ENCODE assay signal across 1 cellular context in the genomic region with DNA sequence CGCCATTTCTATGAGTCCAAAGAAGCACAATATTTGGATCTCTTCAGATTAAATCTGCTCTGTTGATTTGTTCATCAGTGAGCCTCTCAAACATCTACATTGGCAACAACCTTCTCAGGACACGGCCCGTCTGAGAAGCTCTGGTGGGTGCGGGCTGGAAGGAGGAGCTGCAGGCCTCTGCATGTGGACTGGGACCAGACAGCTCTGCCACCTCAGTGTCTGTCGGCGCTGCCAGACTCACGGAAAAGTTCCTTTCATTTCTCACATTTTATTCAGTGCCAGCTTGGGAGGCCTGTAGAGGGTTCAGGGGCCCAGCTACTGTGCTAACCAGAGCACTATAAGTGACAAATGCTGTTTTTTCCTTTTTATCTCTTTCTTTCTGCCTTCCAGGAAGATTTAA.
TF ChIP-seq lines count a peak whose summit lies in the region.

No MANE protein-coding gene starts in this region.

TF ChIP-seq in SK-N-SH treated with all-trans-retinoic acid at 6 μM for 48 hours, 23 proteins besides CTCF, POLR2A, EP300 and RAD21 (continued from another document):
- TF ChIP-seq, protein P1, sequence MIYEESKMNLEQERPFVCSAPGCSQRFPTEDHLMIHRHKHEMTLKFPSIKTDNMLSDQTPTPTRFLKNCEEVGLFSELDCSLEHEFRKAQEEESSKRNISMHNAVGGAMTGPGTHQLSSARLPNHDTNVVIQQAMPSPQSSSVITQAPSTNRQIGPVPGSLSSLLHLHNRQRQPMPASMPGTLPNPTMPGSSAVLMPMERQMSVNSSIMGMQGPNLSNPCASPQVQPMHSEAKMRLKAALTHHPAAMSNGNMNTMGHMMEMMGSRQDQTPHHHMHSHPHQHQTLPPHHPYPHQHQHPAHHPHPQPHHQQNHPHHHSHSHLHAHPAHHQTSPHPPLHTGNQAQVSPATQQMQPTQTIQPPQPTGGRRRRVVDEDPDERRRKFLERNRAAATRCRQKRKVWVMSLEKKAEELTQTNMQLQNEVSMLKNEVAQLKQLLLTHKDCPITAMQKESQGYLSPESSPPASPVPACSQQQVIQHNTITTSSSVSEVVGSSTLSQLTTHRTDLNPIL (CRISPR knock-in tag; IDR thresholded peaks at IDR 0.05; ENCODE audit: low read depth) = no peak
- TF ChIP-seq, protein P2, sequence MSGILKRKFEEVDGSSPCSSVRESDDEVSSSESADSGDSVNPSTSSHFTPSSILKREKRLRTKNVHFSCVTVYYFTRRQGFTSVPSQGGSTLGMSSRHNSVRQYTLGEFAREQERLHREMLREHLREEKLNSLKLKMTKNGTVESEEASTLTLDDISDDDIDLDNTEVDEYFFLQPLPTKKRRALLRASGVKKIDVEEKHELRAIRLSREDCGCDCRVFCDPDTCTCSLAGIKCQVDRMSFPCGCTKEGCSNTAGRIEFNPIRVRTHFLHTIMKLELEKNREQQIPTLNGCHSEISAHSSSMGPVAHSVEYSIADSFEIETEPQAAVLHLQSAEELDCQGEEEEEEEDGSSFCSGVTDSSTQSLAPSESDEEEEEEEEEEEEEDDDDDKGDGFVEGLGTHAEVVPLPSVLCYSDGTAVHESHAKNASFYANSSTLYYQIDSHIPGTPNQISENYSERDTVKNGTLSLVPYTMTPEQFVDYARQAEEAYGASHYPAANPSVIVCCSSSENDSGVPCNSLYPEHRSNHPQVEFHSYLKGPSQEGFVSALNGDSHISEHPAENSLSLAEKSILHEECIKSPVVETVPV (CRISPR knock-in tag; IDR thresholded peaks at IDR 0.05) = no peak
- TF ChIP-seq ZFP30 (CRISPR knock-in tag; IDR thresholded peaks at IDR 0.05) (no peak), TOX (CRISPR knock-in tag; IDR thresholded peaks at IDR 0.05; ENCODE audit: borderline replicate concordance) (no peak), BACH2 (CRISPR knock-in tag; IDR thresholded peaks at IDR 0.05; ENCODE audit: borderline replicate concordance) (no peak), ZNF565 (CRISPR knock-in tag; conservative IDR thresholded peaks at IDR 0.05; ENCODE audit: low read depth) (no peak)
TF ChIP-seq in SK-N-SH treated with all-trans-retinoic acid at 6 μM for 48 hours: peak in this region for 0.
